25 cellular contexts compared by ENCODE assay signal in genomic region chr17:27573548-27573947, GRCh38. TPM values are rescaled to one million over a fixed set of nuclear protein-coding genes. Genes with fewer than 3 reads are reported as not detected.
A peak's percentile ranks its signal among the peaks of the same experiment; 100 is the strongest.
DNase-seq lines count a peak whose midpoint lies in the region; ATAC-seq, FAIRE-seq and TF ChIP-seq lines count a peak whose summit lies in the region.
"Had no signal": no experiment of that assay in that cellular context is flagged by ENCODE, and none has a peak within 500 bp of the region (broad histone marks: within the 10 kb centered on the region; RNA-seq: fewer than 3 reads in every experiment).

No MANE protein-coding gene starts in this region.

- H3K27me3 Mint-ChIP-seq in activated naive CD4-positive, alpha-beta T cell treated with anti-CD3 and anti-CD28 coated beads for 36 hours (ENCODE audit: low read depth), result no peaks in the 10 kb centered on the region
- no peaks in the 10 kb centered on the region for H3K27me3 Mint-ChIP-seq in astrocyte (ENCODE audit: low read depth, unreplicated experiment)

- H3K4me1 ChIP-seq in PC-9 (replicated peaks; ENCODE audit: insufficient read depth), result peaks cover 41% of the 10 kb centered on the region
- peaks cover 41% of the 10 kb centered on the region for H3K4me1 ChIP-seq in astrocyte (ENCODE audit: insufficient read depth, low read length)
- H3K4me1 ChIP-seq in tibial nerve, result peaks cover 0 to 64% (median 38%) of the 10 kb centered on the region in 4 donors
- H3K4me1 ChIP-seq: prostate gland had no signal

- peaks cover 10% of the 10 kb centered on the region; the same call in 1 of the 2 replicates for H3F3A ChIP-seq in PC-9 (ENCODE audit: insufficient read depth, low read depth)

- POLR2A ChIA-PET in PC-9 (lab: Charles Lee; ENCODE audit: unreplicated experiment), result no interaction called here

- no peaks in the 10 kb centered on the region for H3K9me3 Mint-ChIP-seq in activated naive CD4-positive, alpha-beta T cell treated with anti-CD3 and anti-CD28 coated beads for 36 hours
- peaks cover 0 to 9% of the 10 kb centered on the region in 2 donors for H3K9me3 Mint-ChIP-seq in activated naive CD4-positive, alpha-beta T cell treated with anti-CD3 and anti-CD28 coated beads, Interleukin-2, amount 50 U/mL, for 72 hours
- H3K9me3 Mint-ChIP-seq in astrocyte (ENCODE audit: unreplicated experiment), result no peaks in the 10 kb centered on the region
- H3K9me3 Mint-ChIP-seq in stimulated activated effector memory CD8-positive, alpha-beta T cell treated with anti-CD3 and anti-CD28 coated beads, Interleukin-12 subunit alpha, Interleukin-12 subunit beta, amount 100 ng/mL, for 72 hours, result no peaks in the 10 kb centered on the region
- H3K9me3 Mint-ChIP-seq: activated T-cell treated with anti-CD3 and anti-CD28 coated beads, Interleukin-2, amount 50 U/mL, for 4 hours had no signal

- no peak for FAIRE-seq in astrocyte (lab: Jason Lieb, UNC)
- FAIRE-seq: kidney had no signal

- H2AFZ ChIP-seq in PC-9, result no peak overlapping the region
- no peak overlapping the region for H2AFZ ChIP-seq in astrocyte (ENCODE audit: low read depth, low read length)

- CTCF ChIA-PET in activated naive CD4-positive, alpha-beta T cell treated with anti-CD3 and anti-CD28 coated beads for 36 hours (lab: Charles Lee), result interaction anchor here (1.0 to 2.0 kb wide), 4 partner anchors 9 to 107 kb away, joined by 3 to 8 read pairs (median 6); no protein-coding TSS in a partner anchor
- CTCF ChIA-PET in PC-9 (lab: Charles Lee), result interaction anchor here (0.6 kb wide), 1 partner anchor 34 kb away, joined by 3 read pairs; no protein-coding TSS in a partner anchor

- TF ChIP-seq CTCF in PC-9 (conservative IDR thresholded peaks at IDR 0.05) (no peak), astrocyte (IDR thresholded peaks at IDR 0.05; ENCODE audit: insufficient read depth, low read depth, low read length) (no peak), tibial nerve (IDR thresholded peaks at IDR 0.05) (no peak)

- H3K4me1 Mint-ChIP-seq in activated naive CD4-positive, alpha-beta T cell treated with anti-CD3 and anti-CD28 coated beads for 36 hours (ENCODE audit: low read depth), result peaks cover 77% of the 10 kb centered on the region
- H3K4me1 Mint-ChIP-seq in astrocyte (ENCODE audit: low read depth, unreplicated experiment), result peaks cover 70% of the 10 kb centered on the region
- H3K4me1 Mint-ChIP-seq in stimulated activated effector memory CD8-positive, alpha-beta T cell treated with anti-CD3 and anti-CD28 coated beads, Interleukin-12 subunit alpha, Interleukin-12 subunit beta, amount 100 ng/mL, for 72 hours, result peaks cover 96% of the 10 kb centered on the region

- no peak overlapping the region for H3K9ac ChIP-seq in astrocyte (ENCODE audit: low read length)
- H3K9ac ChIP-seq: BLaER1 had no signal

- peaks cover 19% of the 10 kb centered on the region for H3K36me3 Mint-ChIP-seq in activated naive CD4-positive, alpha-beta T cell treated with anti-CD3 and anti-CD28 coated beads for 36 hours (ENCODE audit: low read depth)
- peaks cover 0 to 73% of the 10 kb centered on the region in 2 donors for H3K36me3 Mint-ChIP-seq in activated naive CD4-positive, alpha-beta T cell treated with anti-CD3 and anti-CD28 coated beads, Interleukin-2, amount 50 U/mL, for 72 hours
- H3K36me3 Mint-ChIP-seq in astrocyte (ENCODE audit: low read depth, unreplicated experiment), result peaks cover 21% of the 10 kb centered on the region
- peaks cover 24% of the 10 kb centered on the region for H3K36me3 Mint-ChIP-seq in stimulated activated effector memory CD8-positive, alpha-beta T cell treated with anti-CD3 and anti-CD28 coated beads, Interleukin-12 subunit alpha, Interleukin-12 subunit beta, amount 100 ng/mL, for 72 hours

- H3K79me2 ChIP-seq in PC-9 (ENCODE audit: low read depth), result no peaks in the 10 kb centered on the region
- peaks cover 69% of the 10 kb centered on the region for H3K79me2 ChIP-seq in astrocyte (ENCODE audit: insufficient read depth, low read length)

- H3K4me2 ChIP-seq in PC-9, result peak overlapping the region; percentile 3; the same call in 1 of the 2 replicates
- no peak overlapping the region for H3K4me2 ChIP-seq in astrocyte (ENCODE audit: low read length)
- H3K4me2 ChIP-seq: BLaER1 had no signal

- H3K4me3 ChIP-seq in PC-9, result no peak overlapping the region
- no peak overlapping the region for H3K4me3 ChIP-seq in astrocyte (ENCODE audit: insufficient read depth, low read depth, low read length)
- H3K4me3 ChIP-seq in tibial nerve, result no peak overlapping the region
- H3K4me3 ChIP-seq: BLaER1, lung, prostate gland had no signal

- no peak for TF ChIP-seq EP300 in tibial nerve (IDR thresholded peaks at IDR 0.05)

- intact Hi-C loops in activated naive CD4-positive, alpha-beta T cell treated with anti-CD3 and anti-CD28 coated beads for 36 hours (cut with micrococcal nuclease), result no loop called here
- intact Hi-C loops in PC-9 (cut with micrococcal nuclease; ENCODE audit: unreplicated experiment), result no loop called here

- 95 to 97% methylated on average over 5 of the region's 5 CpGs for WGBS in tibial nerve, 2 donors

- H3K27ac Mint-ChIP-seq in activated naive CD4-positive, alpha-beta T cell treated with anti-CD3 and anti-CD28 coated beads for 36 hours, result peak overlapping the region; percentile 46
- H3K27ac Mint-ChIP-seq in activated naive CD4-positive, alpha-beta T cell treated with anti-CD3 and anti-CD28 coated beads, Interleukin-2, amount 50 U/mL, for 72 hours, result peak overlapping the region in 1 of 2 donors; percentile 46
- H3K27ac Mint-ChIP-seq in astrocyte (ENCODE audit: unreplicated experiment), result peak overlapping the region; percentile 75
- peak overlapping the region; percentile 72 for H3K27ac Mint-ChIP-seq in stimulated activated effector memory CD8-positive, alpha-beta T cell treated with anti-CD3 and anti-CD28 coated beads, Interleukin-12 subunit alpha, Interleukin-12 subunit beta, amount 100 ng/mL, for 72 hours

- H3K9me3 ChIP-seq in PC-9 (ENCODE audit: insufficient read depth, low read depth), result no peaks in the 10 kb centered on the region
- no peaks in the 10 kb centered on the region for H3K9me3 ChIP-seq in astrocyte (ENCODE audit: insufficient read depth, low read depth, low read length)
- H3K9me3 ChIP-seq in tibial nerve, result no peaks in the 10 kb centered on the region
- H3K9me3 ChIP-seq: BLaER1, prostate gland had no signal

- ATAC-seq in activated naive CD4-positive, alpha-beta T cell treated with anti-CD3 and anti-CD28 coated beads, Interleukin-2, amount 50 U/mL, for 72 hours, result no peak
- no peak for ATAC-seq in stimulated activated effector memory CD8-positive, alpha-beta T cell treated with anti-CD3 and anti-CD28 coated beads, Interleukin-12 subunit alpha, Interleukin-12 subunit beta, amount 100 ng/mL, for 72 hours
- ATAC-seq: HCT116 had no signal

- H4K20me1 ChIP-seq in PC-9 (ENCODE audit: insufficient read depth), result no peaks in the 10 kb centered on the region
- H4K20me1 ChIP-seq in astrocyte (ENCODE audit: insufficient read depth, low read length), result peaks cover 20% of the 10 kb centered on the region
- H4K20me1 ChIP-seq: BLaER1 had no signal

- H3K9me2 ChIP-seq in PC-9 (ENCODE audit: insufficient read depth), result no peaks in the 10 kb centered on the region

- H3K4me3 Mint-ChIP-seq in activated naive CD4-positive, alpha-beta T cell treated with anti-CD3 and anti-CD28 coated beads for 36 hours, result no peak overlapping the region
- H3K4me3 Mint-ChIP-seq in astrocyte (ENCODE audit: unreplicated experiment), result no peak overlapping the region
- no peak overlapping the region for H3K4me3 Mint-ChIP-seq in stimulated activated effector memory CD8-positive, alpha-beta T cell treated with anti-CD3 and anti-CD28 coated beads, Interleukin-12 subunit alpha, Interleukin-12 subunit beta, amount 100 ng/mL, for 72 hours

- DNase-seq in activated naive CD4-positive, alpha-beta T cell treated with anti-CD3 and anti-CD28 coated beads for 36 hours, result no peak
- no peak for DNase-seq in activated naive CD4-positive, alpha-beta T cell treated with anti-CD3 and anti-CD28 coated beads, Interleukin-2, amount 50 U/mL, for 72 hours (ENCODE audit: low spot score in 2 of 2)
- DNase-seq in PC-9, result no peak
- DNase-seq in astrocyte (ENCODE audit: low read depth), result no peak
- no peak for DNase-seq in stimulated activated effector memory CD8-positive, alpha-beta T cell treated with anti-CD3 and anti-CD28 coated beads, Interleukin-12 subunit alpha, Interleukin-12 subunit beta, amount 100 ng/mL, for 72 hours (ENCODE audit: low spot score in 2 of 2)
- no peak for DNase-seq in tibial nerve (ENCODE audit: low spot score in 2 of 2)
- no peak for DNase-seq in stimulated activated CD8-positive, alpha-beta memory T cell treated with anti-CD3 and anti-CD28 coated beads, Interleukin-4, amount 100 ng/mL, for 48 hours
- DNase-seq in RKO (ENCODE audit: low spot score), result no peak
- DNase-seq: activated CD4-positive, CD25-positive, alpha-beta regulatory T cell; activated naive CD4-positive, alpha-beta T cell treated with anti-CD3 and anti-CD28 coated beads, Interleukin-2, amount 50 U/mL, for 16 hours; activated T-cell treated with anti-CD3 and anti-CD28 coated beads, Interleukin-2, amount 50 U/mL, for 4 hours; Calu3; cerebellar nuclear complex; glutamatergic neuron; NCI-H1092 treated with DMSO at 0.1 percent for 48 hours; NCI-H1930; NCI-H2227 treated with DMSO at 0.1 percent for 48 hours; NCI-H69; RPMI8226; T1000 had no signal

- TF ChIP-seq POLR2A in tibial nerve (IDR thresholded peaks at IDR 0.05), result no peak

- no peaks in the 10 kb centered on the region for H3K27me3 ChIP-seq in PC-9 (ENCODE audit: insufficient read depth, low read depth)
- H3K27me3 ChIP-seq in astrocyte (ENCODE audit: insufficient read depth, low read length), result no peaks in the 10 kb centered on the region
- no peaks in the 10 kb centered on the region for H3K27me3 ChIP-seq in tibial nerve
- H3K27me3 ChIP-seq: BLaER1 had no signal

- H3K27ac ChIP-seq in PC-9 (no peak overlapping the region), astrocyte (ENCODE audit: low read depth, low read length) (no peak overlapping the region), tibial nerve (no peak overlapping the region)
- H3K27ac ChIP-seq: BLaER1, prostate gland had no signal

- H3K36me3 ChIP-seq in PC-9 (ENCODE audit: low read depth), result no peaks in the 10 kb centered on the region
- H3K36me3 ChIP-seq in astrocyte (ENCODE audit: insufficient read depth, low read length), result no peaks in the 10 kb centered on the region
- no peaks in the 10 kb centered on the region for H3K36me3 ChIP-seq in tibial nerve
- H3K36me3 ChIP-seq: BLaER1, prostate gland had no signal

- no TSS peak for BruUV-seq in PC-9 (replicated peaks; lab: Mats Ljungman, UMichigan)

RNA-seq across cellular contexts. Expression of gene LGALS9, which starts 57.4 kb away (rescaled TPM):
- 10 to 100 TPM; 80.2 to 81.1 TPM for total RNA-seq in activated naive CD4-positive, alpha-beta T cell treated with anti-CD3 and anti-CD28 coated beads for 36 hours
- 10 to 100 TPM; 22.2 to 71.5 TPM for total RNA-seq in activated naive CD4-positive, alpha-beta T cell treated with anti-CD3 and anti-CD28 coated beads, Interleukin-2, amount 50 U/mL, for 72 hours
- total RNA-seq in PC-9 (2021) (11.2 and 14.5 TPM in 2 replicates), astrocyte (9.0 and 9.4 TPM in 2 replicates), tibial nerve (10 to 100 TPM; 11.9 to 73.5 (median 20.7) TPM)
